22 cellular contexts compared by ENCODE assay signal in genomic region chr9:7176574-7176973, GRCh38.
A peak's percentile ranks its signal among the peaks of the same experiment; 100 is the strongest.
DNase-seq lines count a peak whose midpoint lies in the region; ATAC-seq and TF ChIP-seq lines count a peak whose summit lies in the region.
"Had no signal": no experiment of that assay in that cellular context is flagged by ENCODE, and none has a peak within 500 bp of the region (broad histone marks: within the 10 kb centered on the region; RNA-seq: fewer than 3 reads in every experiment).

No MANE protein-coding gene starts in this region.

- DNase-seq in NCI-H526 (lab: John Stamatoyannopoulos, UW): peak; percentile 10 to 17
- no peak for DNase-seq in NCI-H526 treated with DMSO at 0.1 percent for 48 hours (lab: John Stamatoyannopoulos, UW)
- DNase-seq in SK-N-SH: peak; percentile 58
- DNase-seq in mesothelial cell of epicardium (ENCODE audit: low spot score in 2 of 2, unreplicated experiment in 2 of 2): no peak
- no peak for DNase-seq in NCI-H2227 (lab: John Stamatoyannopoulos, UW; ENCODE audit: unreplicated experiment)
- DNase-seq: CD4-positive, CD25-positive, alpha-beta regulatory T cell; CD8-positive, alpha-beta memory T cell; COR-L47; DMS 273 treated with DMSO at 0.1 percent for 48 hours; DMS53; DND-41; EL; GM23248; HCEC 1CT; HFFc6 had no signal

- peaks cover 10% of the 10 kb centered on the region for H3K9me3 Mint-ChIP-seq in mesothelial cell of epicardium
- H3K9me3 Mint-ChIP-seq: CD8-positive, alpha-beta memory T cell; HFFc6 had no signal

- peak overlapping the region; percentile 74 for H3K27ac Mint-ChIP-seq in mesothelial cell of epicardium
- H3K27ac Mint-ChIP-seq: CD4-positive, CD25-positive, alpha-beta regulatory T cell; CD8-positive, alpha-beta memory T cell; HFFc6 had no signal

- TF ChIP-seq CTCF in SK-N-SH (IDR thresholded peaks at IDR 0.05) (no peak), mesothelial cell of epicardium (IDR thresholded peaks at IDR 0.05; ENCODE audit: unreplicated experiment) (no peak)

- H3K4me1 ChIP-seq in SK-N-SH (ENCODE audit: control insufficient read depth in 1 of 2, insufficient read depth in 2 of 2, low read depth in 1 of 2, low read length in 1 of 2): peaks cover 8 to 42% of the 10 kb centered on the region in 2 experiments; a peak in 3 of 4 replicates
- H3K4me1 ChIP-seq: A549 had no signal

- TF ChIP-seq EP300 in SK-N-SH (IDR thresholded peaks at IDR 0.05; ENCODE audit: borderline replicate concordance in 1 of 2, low read depth in 1 of 2, low read length in 1 of 2): peak in 1 of 2 experiments; percentile 79; a peak in 1 of 4 replicates

- peaks cover 0 to 2% of the 10 kb centered on the region in 2 experiments for H3K36me3 ChIP-seq in SK-N-SH (replicated peaks in 1 of 2; ENCODE audit: control insufficient read depth in 1 of 2, insufficient read depth in 2 of 2, low read length in 1 of 2)

- no peak for TF ChIP-seq RAD21 in SK-N-SH (IDR thresholded peaks at IDR 0.05; ENCODE audit: low read length)

- H3K4me2 ChIP-seq in SK-N-SH: no peak overlapping the region
- H3K4me2 ChIP-seq: A549; BLaER1 treated with 17β-estradiol and CSF1 and Interleukin-3, amounts not matched to agents 10 nM and 100 nM had no signal

- H3F3A ChIP-seq in SK-N-SH (replicated peaks; ENCODE audit: insufficient read depth): no peaks in the 10 kb centered on the region

- peaks cover 13% of the 10 kb centered on the region for H3K36me3 Mint-ChIP-seq in mesothelial cell of epicardium

- H3K27me3 Mint-ChIP-seq in mesothelial cell of epicardium (ENCODE audit: low read depth): no peaks in the 10 kb centered on the region
- H3K27me3 Mint-ChIP-seq: CD4-positive, CD25-positive, alpha-beta regulatory T cell; IgD-negative memory B cell had no signal

- CTCF ChIA-PET in SK-N-SH (lab: Yijun Ruan, JAX): interaction anchor here (0.8 to 1.4 kb wide), 5 partner anchors 9 to 124 kb away, joined by 3 to 4 read pairs (median 3); no protein-coding TSS in a partner anchor

- no peaks in the 10 kb centered on the region; the same call in 1 of the 2 replicates for H3K79me2 ChIP-seq in SK-N-SH (ENCODE audit: insufficient read depth)

- 33% methylated on average over 1 of the region's 1 CpG for WGBS in SK-N-SH (ENCODE audit: low lambda C conversion rate)

- H3K9me3 ChIP-seq in SK-N-SH: no peaks in the 10 kb centered on the region
- H3K9me3 ChIP-seq: A549 had no signal

- H3K4me3 Mint-ChIP-seq in mesothelial cell of epicardium: no peak overlapping the region
- H3K4me3 Mint-ChIP-seq: CD4-positive, CD25-positive, alpha-beta regulatory T cell; CD8-positive, alpha-beta memory T cell; HFFc6; IgD-negative memory B cell had no signal

- ATAC-seq in HG03565 (IDR thresholded peaks at IDR 0.05; ENCODE audit: unreplicated experiment) (no peak), GM19463 (IDR thresholded peaks at IDR 0.05; ENCODE audit: unreplicated experiment) (no peak)
- ATAC-seq: A549, GM12878 had no signal

- POLR2A ChIA-PET in SK-N-SH (lab: Yijun Ruan, JAX): no interaction called here

- peaks cover 33% of the 10 kb centered on the region for H3K4me1 Mint-ChIP-seq in mesothelial cell of epicardium

- H3K27me3 ChIP-seq in SK-N-SH (ENCODE audit: insufficient read depth): no peaks in the 10 kb centered on the region
- H3K27me3 ChIP-seq: BLaER1 treated with 17β-estradiol and CSF1 and Interleukin-3, amounts not matched to agents 10 nM and 100 nM had no signal

- no peak overlapping the region for H2AFZ ChIP-seq in SK-N-SH (ENCODE audit: low read depth)
- H2AFZ ChIP-seq: GM23248 had no signal

- H4K20me1 ChIP-seq in SK-N-SH (ENCODE audit: insufficient read depth): no peaks in the 10 kb centered on the region
- H4K20me1 ChIP-seq: BLaER1 treated with 17β-estradiol and CSF1 and Interleukin-3, amounts not matched to agents 10 nM and 100 nM had no signal

- peak overlapping the region in 1 of 2 experiments; percentile 90; a peak in 2 of 4 replicates for H3K27ac ChIP-seq in SK-N-SH (ENCODE audit: low read depth in 2 of 2, low read length in 1 of 2)
- H3K27ac ChIP-seq: 22Rv1; A549; BLaER1 treated with 17β-estradiol and CSF1 and Interleukin-3, amounts not matched to agents 10 nM and 100 nM; GM23248 had no signal

- no peak overlapping the region for H3K9ac ChIP-seq in SK-N-SH
- H3K9ac ChIP-seq: BLaER1 treated with 17β-estradiol and CSF1 and Interleukin-3, amounts not matched to agents 10 nM and 100 nM; GM23248 had no signal

- H3K9me2 ChIP-seq in SK-N-SH: no peaks in the 10 kb centered on the region

- no peak overlapping the region for H3K4me3 ChIP-seq in SK-N-SH (ENCODE audit: low read depth in 2 of 2, low read length in 1 of 2)
- H3K4me3 ChIP-seq: A549; BLaER1 treated with 17β-estradiol and CSF1 and Interleukin-3, amounts not matched to agents 10 nM and 100 nM; GM12878; GM23248 had no signal

TF ChIP-seq in SK-N-SH, 30 proteins besides CTCF, POLR2A, EP300 and RAD21 (continues in another document):
- TF ChIP-seq NFIC (IDR thresholded peaks at IDR 0.05; ENCODE audit: borderline replicate concordance) (no peak), GABPA (IDR thresholded peaks at IDR 0.05; ENCODE audit: low read depth) (no peak), JUND (IDR thresholded peaks at IDR 0.05) (peak; percentile 22), NRF1 (IDR thresholded peaks at IDR 0.05; ENCODE audit: low read depth, low read length) (no peak), RXRA (IDR thresholded peaks at IDR 0.05; ENCODE audit: borderline replicate concordance, low read depth) (no peak), ELF1 (IDR thresholded peaks at IDR 0.05) (no peak), RCOR1 (IDR thresholded peaks at IDR 0.05; ENCODE audit: low read length) (peak; percentile 82), USF2 (IDR thresholded peaks at IDR 0.05; ENCODE audit: borderline replicate concordance, low read depth, low read length) (no peak), SMC3 (IDR thresholded peaks at IDR 0.05; ENCODE audit: low read depth, low read length) (no peak), FOXM1 (IDR thresholded peaks at IDR 0.05; ENCODE audit: low read depth) (no peak), MXI1 (IDR thresholded peaks at IDR 0.05; ENCODE audit: low read depth, low read length) (no peak), USF1 (IDR thresholded peaks at IDR 0.05; ENCODE audit: borderline replicate concordance, low read depth) (no peak), FOSL2 (IDR thresholded peaks at IDR 0.05; ENCODE audit: borderline replicate concordance, low read depth) (no peak), SIN3A (IDR thresholded peaks at IDR 0.05; ENCODE audit: borderline replicate concordance, low read depth, low read length) (no peak), GATA2 (CRISPR knock-in tag; IDR thresholded peaks at IDR 0.05) (peak; percentile 71), PBX3 (IDR thresholded peaks at IDR 0.05) (peak; percentile 39; the same call in 1 of the 2 replicates), TAF1 (IDR thresholded peaks at IDR 0.05; ENCODE audit: borderline replicate concordance, low read depth, low read length) (no peak), IRF3 (IDR thresholded peaks at IDR 0.05; ENCODE audit: low read depth, low read length) (no peak), TEAD4 (IDR thresholded peaks at IDR 0.05; ENCODE audit: borderline replicate concordance, insufficient read depth) (no peak), RFX5 (IDR thresholded peaks at IDR 0.05; ENCODE audit: low read length) (no peak)

Comparison
In these comparisons a context has a peak if more than half of its experiments do, and no peak if none do; other contexts are left out.
1. DNase-seq: peak in NCI-H526 (2 of 2) and SK-N-SH (single experiment); none in NCI-H526 treated with DMSO at 0.1 percent for 48 hours (single experiment), mesothelial cell of epicardium (0 of 2) and NCI-H2227 (single experiment).